ENCODE assay signal across 8 cellular contexts in the genomic region with DNA sequence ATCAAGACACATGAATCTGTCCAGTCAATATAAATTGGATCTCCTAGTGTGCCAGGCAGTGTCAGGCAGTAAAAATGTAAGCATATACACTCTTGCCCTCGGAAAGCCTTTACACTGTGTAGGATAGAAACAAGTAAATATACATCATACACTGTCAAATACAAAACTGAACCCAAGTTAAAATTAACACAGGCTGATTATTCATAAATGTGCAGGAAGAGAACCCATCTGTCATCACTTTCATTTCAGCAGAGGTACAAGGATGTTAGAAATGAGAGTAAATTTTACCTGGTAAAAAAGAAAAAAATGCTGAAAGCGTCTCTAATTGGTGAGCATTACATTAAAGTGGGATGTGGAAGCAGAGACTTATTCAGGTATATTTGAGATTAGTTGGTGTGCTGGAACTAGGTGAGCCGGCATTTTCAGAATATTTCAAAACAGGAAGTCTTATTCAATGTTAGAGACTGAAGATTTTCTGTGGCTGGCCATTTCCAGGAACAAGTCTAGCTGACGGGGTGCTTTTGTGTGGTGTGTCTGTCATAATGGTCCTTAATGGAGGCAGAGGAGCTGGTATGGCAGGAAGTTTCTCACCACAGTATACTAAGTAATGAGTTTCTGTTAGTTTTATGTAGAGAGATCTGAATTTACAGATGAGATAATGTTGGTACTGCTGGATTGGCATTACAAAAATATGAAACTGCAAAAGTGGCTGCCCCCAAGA.
DNase-seq lines count a peak whose midpoint lies in the region; ATAC-seq and TF ChIP-seq lines count a peak whose summit lies in the region.

No MANE protein-coding gene starts in this region.

- H3K27ac Mint-ChIP-seq in T-helper 17 cell: peak overlapping the region; percentile 99
- H3K27ac Mint-ChIP-seq in stimulated activated memory B cell treated with anti-CD40 and anti-IgM and Interleukin-4, amounts not matched to agents 10 μg/mL and 1 μg/mL and 100 μg/mL, for 72 hours: peak overlapping the region; percentile 91
- no peak overlapping the region for H3K27ac Mint-ChIP-seq in Caco-2 (ENCODE audit: unreplicated experiment)

- H3K27me3 Mint-ChIP-seq in T-helper 17 cell (no peaks in the 10 kb centered on the region), Caco-2 (ENCODE audit: insufficient read depth, unreplicated experiment) (no peaks in the 10 kb centered on the region)
- no peaks in the 10 kb centered on the region for H3K27me3 Mint-ChIP-seq in stimulated activated memory B cell treated with anti-CD40 and anti-IgM and Interleukin-4, amounts not matched to agents 10 μg/mL and 1 μg/mL and 100 μg/mL, for 72 hours

- no TSS peak for BruUV-seq in Caco-2 (replicated peaks; lab: Mats Ljungman, UMichigan)

- H3K9me3 Mint-ChIP-seq in stimulated activated memory B cell treated with anti-CD40 and anti-IgM and Interleukin-4, amounts not matched to agents 10 μg/mL and 1 μg/mL and 100 μg/mL, for 72 hours: no peaks in the 10 kb centered on the region
- no peaks in the 10 kb centered on the region for H3K9me3 Mint-ChIP-seq in Caco-2 (ENCODE audit: unreplicated experiment)

- ATAC-seq in HG03175 (IDR thresholded peaks at IDR 0.05; ENCODE audit: unreplicated experiment) (peak; percentile 99), T-helper 17 cell (peak; percentile 98)
- ATAC-seq in stimulated activated memory B cell treated with anti-CD40 and anti-IgM and Interleukin-4, amounts not matched to agents 10 μg/mL and 1 μg/mL and 100 μg/mL, for 72 hours: peak; percentile 98

- intact Hi-C loops in Caco-2 (cut with micrococcal nuclease; ENCODE audit: unreplicated experiment): no loop called here

- no peak for TF ChIP-seq CTCF in Caco-2 (IDR thresholded peaks at IDR 0.05; ENCODE audit: insufficient read depth in 1 of 2, low read depth in 1 of 2, low read length in 1 of 2, severe bottlenecking in 1 of 2, unreplicated experiment in 1 of 2)

- H3K4me1 Mint-ChIP-seq in T-helper 17 cell (peaks cover 39% of the 10 kb centered on the region), Caco-2 (ENCODE audit: low read depth, unreplicated experiment) (peaks cover 5% of the 10 kb centered on the region)
- peaks cover 21% of the 10 kb centered on the region for H3K4me1 Mint-ChIP-seq in stimulated activated memory B cell treated with anti-CD40 and anti-IgM and Interleukin-4, amounts not matched to agents 10 μg/mL and 1 μg/mL and 100 μg/mL, for 72 hours

- H3K36me3 Mint-ChIP-seq in T-helper 17 cell (ENCODE audit: low read depth): no peaks in the 10 kb centered on the region
- H3K36me3 Mint-ChIP-seq in stimulated activated memory B cell treated with anti-CD40 and anti-IgM and Interleukin-4, amounts not matched to agents 10 μg/mL and 1 μg/mL and 100 μg/mL, for 72 hours: no peaks in the 10 kb centered on the region
- no peaks in the 10 kb centered on the region for H3K36me3 Mint-ChIP-seq in Caco-2 (ENCODE audit: insufficient read depth, unreplicated experiment)

- H3K27me3 ChIP-seq in mononuclear cell (ENCODE audit: insufficient read depth, low read length) (no peaks in the 10 kb centered on the region), Caco-2 (replicated peaks; ENCODE audit: control insufficient read depth, insufficient read depth, low read length) (no peaks in the 10 kb centered on the region)

- DNase-seq in SIG-M5 treated with dmso at 0.1 percent for 504 hours (lab: John Stamatoyannopoulos, UW; ENCODE audit: unreplicated experiment) (peak; percentile 71), SIG-M5 (lab: John Stamatoyannopoulos, UW) (no peak), T-helper 17 cell (peak; percentile 17 to 51 (median 49)), amniotic epithelial cell (ENCODE audit: low read depth) (peak; percentile 40), Caco-2 (no peak)

- peak overlapping the region; percentile 16 for H3K4me3 ChIP-seq in mononuclear cell (ENCODE audit: low read length)
- H3K4me3 ChIP-seq in Caco-2 (ENCODE audit: low read depth, low read length): no peak overlapping the region

- no peaks in the 10 kb centered on the region for H3K36me3 ChIP-seq in Caco-2 (ENCODE audit: control insufficient read depth, insufficient read depth, low read length)

- H3K4me3 Mint-ChIP-seq in T-helper 17 cell: peak overlapping the region; percentile 91
- peak overlapping the region; percentile 72 for H3K4me3 Mint-ChIP-seq in stimulated activated memory B cell treated with anti-CD40 and anti-IgM and Interleukin-4, amounts not matched to agents 10 μg/mL and 1 μg/mL and 100 μg/mL, for 72 hours
- H3K4me3 Mint-ChIP-seq in Caco-2 (ENCODE audit: unreplicated experiment): no peak overlapping the region

- no peaks in the 10 kb centered on the region for H3K9me3 ChIP-seq in T-helper 17 cell (ENCODE audit: control insufficient read depth, low read length, poor library complexity, severe bottlenecking)
- H3K9me3 ChIP-seq in mononuclear cell (ENCODE audit: low read depth, low read length): no peaks in the 10 kb centered on the region
- H3K9me3 ChIP-seq in Caco-2: no peaks in the 10 kb centered on the region; the same call in 1 of the 2 replicates

- CTCF ChIA-PET in Caco-2 (lab: Charles Lee): no interaction called here

- H3K4me1 ChIP-seq in mononuclear cell (ENCODE audit: insufficient read depth, low read length): peaks cover 31% of the 10 kb centered on the region
- H3K4me1 ChIP-seq in Caco-2: peaks cover 5% of the 10 kb centered on the region

- POLR2A ChIA-PET in Caco-2 (lab: Charles Lee): no interaction called here

Comparison
In these comparisons a context has a peak if more than half of its experiments do, and no peak if none do; other contexts are left out.
1. DNase-seq: peak in SIG-M5 treated with dmso at 0.1 percent for 504 hours (single experiment), T-helper 17 cell (3 of 3) and amniotic epithelial cell (single experiment); none in SIG-M5 (single experiment) and Caco-2 (0 of 2).
2. Peak in every context shown above with its lines, with median percentiles within 50 percentile points of each other: ATAC-seq.